Comparison of ENCODE assay signal across 9 cellular contexts in the genomic region with DNA sequence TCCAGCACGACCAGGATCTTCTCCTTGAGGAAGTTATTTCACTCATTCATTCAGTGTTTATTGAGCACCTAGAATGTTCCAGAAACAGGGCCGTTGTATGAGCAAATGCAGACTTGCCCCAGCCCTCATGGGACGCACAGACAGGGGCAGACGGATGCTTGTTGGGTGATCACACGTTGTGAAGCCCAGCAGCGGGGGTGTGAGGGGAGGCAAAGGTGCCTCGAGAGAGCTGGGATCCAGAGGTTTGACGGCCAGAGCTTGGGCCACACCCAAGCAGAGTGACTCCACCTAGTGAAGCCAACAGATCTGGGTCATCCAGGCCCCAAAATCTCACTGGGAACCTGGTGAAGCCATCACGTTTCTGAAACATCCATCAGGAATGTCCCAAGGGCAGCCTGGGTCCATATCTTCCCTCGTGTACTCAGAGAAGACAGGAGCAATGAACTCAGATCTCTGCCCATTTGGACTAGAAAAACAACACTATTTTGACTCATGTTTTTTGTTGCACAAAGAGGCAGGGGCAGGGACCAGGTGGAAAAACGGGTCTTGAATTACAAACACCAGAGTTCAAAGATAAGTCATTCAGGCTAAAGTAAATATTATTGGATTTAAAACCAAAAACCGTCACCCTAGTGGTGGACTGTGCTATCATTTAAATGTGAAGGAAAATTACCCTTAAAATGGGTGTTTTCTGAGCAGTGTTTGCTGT. TPM values are rescaled to one million over a fixed set of nuclear protein-coding genes. Genes with fewer than 3 reads are reported as not detected.
DNase-seq lines count a peak whose midpoint lies in the region; FAIRE-seq and TF ChIP-seq lines count a peak whose summit lies in the region.
"Had no signal": no experiment of that assay in that cellular context is flagged by ENCODE, and none has a peak within 500 bp of the region (broad histone marks: within the 10 kb centered on the region; RNA-seq: fewer than 3 reads in every experiment).

No MANE protein-coding gene starts in this region.

- no peak for TF ChIP-seq POLR2A in testis (IDR thresholded peaks at IDR 0.05)
- no peak for TF ChIP-seq POLR2A in spleen (IDR thresholded peaks at IDR 0.05)

- DNase-seq in activated CD4-positive, alpha-beta T cell treated with anti-CD3 and anti-CD28 coated beads, Interleukin-2, amount 10 ng/mL, durations not matched to agents 24 days and 14 days, result no peak
- DNase-seq in activated CD4-positive, alpha-beta T cell treated with anti-CD3 and anti-CD28 coated beads, Interleukin-2, amount 50 U/mL, for 1 hour, result no peak
- no peak for DNase-seq in activated CD4-positive, alpha-beta memory T cell treated with anti-CD3 and anti-CD28 coated beads, Interleukin-2, amount 10 ng/mL, durations not matched to agents 7 days and 5 days
- DNase-seq in immature natural killer cell (no peak), testis (no peak), HTR-8/SVneo (ENCODE audit: insufficient read length, low spot score) (no peak), WERI-Rb-1 (no peak), spleen (no peak)
- DNase-seq: SHP77 had no signal

- POLR2A ChIA-PET in activated CD4-positive, alpha-beta memory T cell treated with anti-CD3 and anti-CD28 coated beads, Interleukin-2, amount 10 ng/mL, durations not matched to agents 7 days and 5 days (lab: Charles Lee), result interaction anchor here (0.6 to 1.5 kb wide), 3 partner anchors 56 to 371 kb away, joined by 3 to 8 read pairs (median 3); no protein-coding TSS in a partner anchor

- H3K4me1 ChIP-seq in testis (peaks cover 3% of the 10 kb centered on the region), spleen (peaks cover 9 to 71% (median 50%) of the 10 kb centered on the region in 6 donors)

- CTCF ChIA-PET in activated CD4-positive, alpha-beta memory T cell treated with anti-CD3 and anti-CD28 coated beads, Interleukin-2, amount 10 ng/mL, durations not matched to agents 7 days and 5 days (lab: Charles Lee), result interaction anchor here (1.1 to 4.5 kb wide), 13 partner anchors 8 to 162 kb away, joined by 3 to 101 read pairs (median 5); no protein-coding TSS in a partner anchor

- H3K4me3 ChIP-seq in testis (no peak overlapping the region), WERI-Rb-1 (ENCODE audit: low read depth, low read length) (no peak overlapping the region), spleen (no peak overlapping the region)

- H3K27me3 Mint-ChIP-seq in activated CD4-positive, alpha-beta T cell treated with anti-CD3 and anti-CD28 coated beads, Interleukin-2, amount 10 ng/mL, durations not matched to agents 24 days and 14 days, result no peaks in the 10 kb centered on the region
- H3K27me3 Mint-ChIP-seq in activated CD4-positive, alpha-beta memory T cell treated with anti-CD3 and anti-CD28 coated beads, Interleukin-2, amount 10 ng/mL, durations not matched to agents 7 days and 5 days, result no peaks in the 10 kb centered on the region
- peaks cover 2 to 14% (median 10%) of the 10 kb centered on the region in 3 donors for H3K27me3 Mint-ChIP-seq in immature natural killer cell (ENCODE audit: low read depth in 3 of 3)

- H3K9me3 ChIP-seq in testis (no peaks in the 10 kb centered on the region), WERI-Rb-1 (ENCODE audit: severe bottlenecking) (no peaks in the 10 kb centered on the region), spleen (no peaks in the 10 kb centered on the region)

- peaks cover 31% of the 10 kb centered on the region for H3K4me1 Mint-ChIP-seq in activated CD4-positive, alpha-beta T cell treated with anti-CD3 and anti-CD28 coated beads, Interleukin-2, amount 10 ng/mL, durations not matched to agents 24 days and 14 days
- H3K4me1 Mint-ChIP-seq in activated CD4-positive, alpha-beta memory T cell treated with anti-CD3 and anti-CD28 coated beads, Interleukin-2, amount 10 ng/mL, durations not matched to agents 7 days and 5 days, result peaks cover 28% of the 10 kb centered on the region
- H3K4me1 Mint-ChIP-seq in immature natural killer cell, result peaks cover 48 to 56% of the 10 kb centered on the region in 2 donors

- WGBS in testis, 2 donors, result 71 to 74% methylated on average over 10 to 12 of the region's 12 CpGs
- 71 to 80% (median 74%) methylated on average over 12 of the region's 12 CpGs for WGBS in spleen, 5 donors

- H3K27me3 ChIP-seq in testis (no peaks in the 10 kb centered on the region), WERI-Rb-1 (ENCODE audit: insufficient read depth, low read depth, severe bottlenecking) (no peaks in the 10 kb centered on the region), spleen (replicated peaks in 1 of 7) (no peaks in the 10 kb centered on the region)

- no peaks in the 10 kb centered on the region for H3K9me3 Mint-ChIP-seq in activated CD4-positive, alpha-beta T cell treated with anti-CD3 and anti-CD28 coated beads, Interleukin-2, amount 10 ng/mL, durations not matched to agents 24 days and 14 days
- no peaks in the 10 kb centered on the region for H3K9me3 Mint-ChIP-seq in activated CD4-positive, alpha-beta memory T cell treated with anti-CD3 and anti-CD28 coated beads, Interleukin-2, amount 10 ng/mL, durations not matched to agents 7 days and 5 days
- H3K9me3 Mint-ChIP-seq in immature natural killer cell, result no peaks in the 10 kb centered on the region

- no peak overlapping the region for H3K4me3 Mint-ChIP-seq in activated CD4-positive, alpha-beta T cell treated with anti-CD3 and anti-CD28 coated beads, Interleukin-2, amount 10 ng/mL, durations not matched to agents 24 days and 14 days
- H3K4me3 Mint-ChIP-seq in activated CD4-positive, alpha-beta memory T cell treated with anti-CD3 and anti-CD28 coated beads, Interleukin-2, amount 10 ng/mL, durations not matched to agents 7 days and 5 days, result no peak overlapping the region
- H3K4me3 Mint-ChIP-seq in immature natural killer cell, result no peak overlapping the region

- peak in 2 of 3 experiments; percentile 12 to 20 for TF ChIP-seq CTCF in testis (IDR thresholded peaks at IDR 0.05)
- no peak for TF ChIP-seq CTCF in WERI-Rb-1 (IDR thresholded peaks at IDR 0.05; ENCODE audit: low read depth, low read length)
- no peak for TF ChIP-seq CTCF in spleen (IDR thresholded peaks at IDR 0.05 in 8 of 11, conservative IDR thresholded peaks at IDR 0.05 in 3 of 11)

- H3K36me3 Mint-ChIP-seq in activated CD4-positive, alpha-beta T cell treated with anti-CD3 and anti-CD28 coated beads, Interleukin-2, amount 10 ng/mL, durations not matched to agents 24 days and 14 days (ENCODE audit: low read depth), result peaks cover 47% of the 10 kb centered on the region
- H3K36me3 Mint-ChIP-seq in activated CD4-positive, alpha-beta memory T cell treated with anti-CD3 and anti-CD28 coated beads, Interleukin-2, amount 10 ng/mL, durations not matched to agents 7 days and 5 days (ENCODE audit: low read depth), result peaks cover 57% of the 10 kb centered on the region
- H3K36me3 Mint-ChIP-seq in immature natural killer cell, result peaks cover 0 to 8% (median 0%) of the 10 kb centered on the region in 3 donors

- H3K36me3 ChIP-seq in testis (ENCODE audit: low read depth, missing control alignments) (no peaks in the 10 kb centered on the region), WERI-Rb-1 (no peaks in the 10 kb centered on the region), spleen (peaks cover 0 to 67% (median 13%) of the 10 kb centered on the region in 6 donors)

- intact Hi-C loops in activated CD4-positive, alpha-beta T cell treated with anti-CD3 and anti-CD28 coated beads, Interleukin-2, amount 10 ng/mL, durations not matched to agents 24 days and 14 days (cut with micrococcal nuclease), result loop anchor here (2.0 to 10.0 kb wide), 2 partner anchors 43 to 229 kb away; no protein-coding TSS in a partner anchor
- intact Hi-C loops in testis (cut with DNase I; ENCODE audit: low total_unique reads), result loop anchor here (10.0 kb wide), 2 partner anchors 69 to 229 kb away; no protein-coding TSS in a partner anchor
- intact Hi-C loops in spleen (cut with DNase I; ENCODE audit: low total_unique reads), result loop anchor here (1.0 to 10.0 kb wide), 3 partner anchors 70 to 229 kb away; no protein-coding TSS in a partner anchor

- FAIRE-seq in HTR-8/SVneo (lab: Jason Lieb, UNC), result no peak

- H3K27ac ChIP-seq in testis, result no peak overlapping the region
- H3K27ac ChIP-seq in WERI-Rb-1, result no peak overlapping the region
- peak overlapping the region in 3 of 8 donors; percentile 15 to 51 (median 46) for H3K27ac ChIP-seq in spleen

- H3K27ac Mint-ChIP-seq in activated CD4-positive, alpha-beta T cell treated with anti-CD3 and anti-CD28 coated beads, Interleukin-2, amount 10 ng/mL, durations not matched to agents 24 days and 14 days, result peak overlapping the region; percentile 72
- H3K27ac Mint-ChIP-seq in activated CD4-positive, alpha-beta memory T cell treated with anti-CD3 and anti-CD28 coated beads, Interleukin-2, amount 10 ng/mL, durations not matched to agents 7 days and 5 days, result peak overlapping the region; percentile 45
- H3K27ac Mint-ChIP-seq in immature natural killer cell, result peak overlapping the region; percentile 73 to 89 (median 84)

RNA-seq across cellular contexts. Expression of gene RBM44, which starts 54.9 kb away (rescaled TPM):
- total RNA-seq in activated CD4-positive, alpha-beta T cell treated with anti-CD3 and anti-CD28 coated beads, Interleukin-2, amount 10 ng/mL, durations not matched to agents 24 days and 14 days, result 0.42 and 0.57 TPM in 2 replicates
- under 1 TPM; 0.75 to 0.93 TPM for total RNA-seq in activated CD4-positive, alpha-beta memory T cell treated with anti-CD3 and anti-CD28 coated beads, Interleukin-2, amount 10 ng/mL, durations not matched to agents 7 days and 5 days
- polyA plus RNA-seq in immature natural killer cell, result under 1 TPM in 1 of 3 donors, not detected in 2; 0.08 TPM
- total RNA-seq in testis, result 10 to 100 TPM; 15.0 to 23.4 TPM
- polyA plus RNA-seq in testis (ENCODE audit: insufficient read depth, low read depth, low replicate concordance), result 21.1 TPM
- 1 to 10 TPM in 6 of 7 donors, under 1 TPM in 1; 0.91 to 3.1 (median 1.5) TPM for total RNA-seq in spleen
- under 1 TPM; 0.29 to 0.57 (median 0.30) TPM for polyA plus RNA-seq in spleen

Comparison
In these comparisons a context has a peak if more than half of its experiments do, and no peak if none do; other contexts are left out.
1. CTCF ChIP-seq: peak in testis (2 of 3); none in WERI-Rb-1 (single experiment) and spleen (0 of 11).
2. Peak in every context shown above with its lines, with median percentiles within 50 percentile points of each other: H3K27ac Mint-ChIP-seq.